18 cellular contexts compared by ENCODE assay signal in genomic region chr6:22558288-22558882, GRCh38. TPM values are rescaled to one million over a fixed set of nuclear protein-coding genes. Genes with fewer than 3 reads are reported as not detected.
"Had no signal": no experiment of that assay in that cellular context is flagged by ENCODE, and none has a peak within 500 bp of the region (broad histone marks: within the 10 kb centered on the region; RNA-seq: fewer than 3 reads in every experiment).

No MANE protein-coding gene starts in this region.

- ATAC-seq: activated CD4-positive, CD25-positive, alpha-beta regulatory T cell treated with anti-CD3 and anti-CD28 coated beads, Interleukin-2, amount 50 U/mL, for 24 hours; activated CD8-positive, alpha-beta memory T cell treated with anti-CD3 and anti-CD28 coated beads, Interleukin-2, amount 10 ng/mL, durations not matched to agents 7 days and 5 days; activated naive CD4-positive, alpha-beta T cell treated with anti-CD3 and anti-CD28 coated beads, Interleukin-2, amount 50 U/mL, for 72 hours; esophagus mucosa; natural killer cell; T-helper 17 cell had no signal

- DNase-seq: activated CD4-positive, alpha-beta T cell treated with anti-CD3 and anti-CD28 coated beads, Interleukin-2, amount 50 U/mL, for 48 hours; activated CD8-positive, alpha-beta memory T cell treated with anti-CD3 and anti-CD28 coated beads, Interleukin-2, amount 10 ng/mL, durations not matched to agents 7 days and 5 days; activated effector memory CD4-positive, alpha-beta T cell treated with anti-CD3 and anti-CD28 coated beads, Interleukin-2, amount 50 U/mL, for 16 hours; activated T-cell treated with anti-CD3 and anti-CD28 coated beads, Interleukin-2, amount 50 U/mL, for 24 hours; brain microvascular endothelial cell; cerebellar nuclear complex; dermis blood vessel endothelial cell; foreskin fibroblast; glutamatergic neuron; natural killer cell; occipital lobe; stimulated activated CD4-positive, alpha-beta T cell treated with anti-CD3 and anti-CD28 coated beads, Interleukin-15, amount 100 ng/mL, for 24 hours; stimulated activated CD4-positive, alpha-beta T cell treated with anti-CD3 and anti-CD28 coated beads, Interleukin-4, amount 100 ng/mL, for 24 hours; T-helper 17 cell had no signal

- H3K27ac ChIP-seq: brain microvascular endothelial cell had no signal

- H3K36me3 ChIP-seq: brain microvascular endothelial cell had no signal

- H3K27me3 ChIP-seq: brain microvascular endothelial cell had no signal

RNA-seq across cellular contexts. Expression of gene HDGFL1, which starts 11.0 kb away (rescaled TPM):
- polyA plus RNA-seq: urinary bladder had no signal
